Comparison of ENCODE assay signal across 35 cellular contexts in the genomic region with DNA sequence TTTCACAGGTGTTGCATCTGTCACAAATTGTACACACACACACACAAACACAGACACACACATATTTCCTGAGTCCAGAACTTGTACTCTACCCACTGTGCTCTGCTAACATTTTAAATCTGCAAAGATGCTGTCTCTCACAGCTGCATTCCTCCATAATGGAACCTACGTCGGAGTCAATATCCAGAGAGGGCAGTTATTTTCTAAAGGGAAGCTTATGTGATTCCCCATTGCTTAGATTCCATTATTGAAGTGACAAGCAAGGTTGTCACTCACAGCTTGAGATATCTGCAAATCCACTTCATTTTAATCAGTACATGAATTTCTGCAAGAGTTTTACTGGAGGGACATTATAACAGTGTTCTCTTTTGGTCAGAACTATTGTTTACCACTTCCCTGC.
"Had no signal": no experiment of that assay in that cellular context is flagged by ENCODE, and none has a peak within 500 bp of the region (broad histone marks: within the 10 kb centered on the region; RNA-seq: fewer than 3 reads in every experiment).

No MANE protein-coding gene starts in this region.

- H3K9ac ChIP-seq: KMS-11 had no signal

- H3K4me3 ChIP-seq: MG63 had no signal

- H3K27ac ChIP-seq: KMS-11 had no signal

- H3K9me3 ChIP-seq: MG63 had no signal

- H3K27me3 ChIP-seq: MG63 had no signal

- H3K36me3 ChIP-seq: MG63 had no signal

- H3K4me2 ChIP-seq: KMS-11 had no signal

- DNase-seq: Karpas-422, Kasumi-1, KG1, MG63, MM.1S, MV-4-11, NCI-H1048, NCI-H1092, NCI-H1092 treated with DMSO at 0.1 percent for 48 hours, NCI-H1105, NCI-H1105 treated with DMSO at 0.1 percent for 48 hours, NCI-H1417, NCI-H1417 treated with DMSO at 0.1 percent for 48 hours, NCI-H1436, NCI-H1436 treated with DMSO at 0.1 percent for 48 hours, NCI-H146, NCI-H1694, NCI-H1694 treated with DMSO at 0.1 percent for 48 hours, NCI-H187, NCI-H187 treated with DMSO at 0.1 percent for 48 hours, NCI-H1930, NCI-H2029, NCI-H2029 treated with DMSO at 0.1 percent for 48 hours, NCI-H2081, NCI-H2081 treated with DMSO at 0.1 percent for 48 hours, NCI-H2171, NCI-H2171 treated with DMSO at 0.1 percent for 48 hours, NCI-H2227 treated with DMSO at 0.1 percent for 48 hours, NCI-H226, NCI-H345, NCI-H446, NCI-H446 treated with DMSO at 0.1 percent for 48 hours, NCI-H510A, NCI-H510A treated with DMSO at 0.1 percent for 48 hours had no signal
